In the genomic region with DNA sequence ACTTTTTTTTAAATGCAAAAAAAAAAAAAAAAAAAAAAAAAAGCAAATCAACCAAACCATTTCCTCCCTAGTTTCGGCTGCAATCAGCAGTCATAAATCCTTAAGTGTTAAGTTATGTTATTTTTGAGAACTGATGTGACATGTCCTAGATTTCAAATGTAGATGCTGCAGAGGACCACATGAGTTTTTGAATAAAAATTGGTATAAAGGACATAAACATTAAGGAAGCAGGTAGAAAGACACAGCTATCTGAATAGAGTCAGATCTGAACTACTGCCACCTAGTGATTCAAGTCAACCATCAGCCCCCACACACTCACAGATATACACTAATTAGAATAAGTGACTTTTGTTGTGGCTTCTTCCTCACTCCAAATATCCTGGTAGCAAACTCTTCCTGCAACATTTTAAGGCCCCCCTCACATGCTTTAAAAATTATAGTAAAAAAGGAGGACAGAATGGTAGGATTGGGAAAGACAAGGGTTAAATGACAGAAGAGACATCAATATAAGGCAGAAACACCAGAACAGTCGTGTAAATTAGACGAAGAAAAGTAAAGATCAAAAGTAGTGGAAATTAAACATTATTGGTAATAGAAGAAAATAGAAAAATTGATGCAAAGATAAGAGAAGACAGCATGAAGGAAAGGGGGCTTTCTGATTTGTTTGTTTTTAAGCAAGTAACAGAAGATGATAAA, we compare ENCODE assay signal across 1 cellular context.
TF ChIP-seq lines count a peak whose summit lies in the region.

No MANE protein-coding gene starts in this region.

TF ChIP-seq in HepG2, 621 proteins besides CTCF, POLR2A, EP300 and RAD21 (continued from another document):
- TF ChIP-seq ZFP91 (CRISPR knock-in tag; IDR thresholded peaks at IDR 0.05; ENCODE audit: borderline replicate concordance) (no peak), NAIF1 (CRISPR knock-in tag; IDR thresholded peaks at IDR 0.05; ENCODE audit: borderline replicate concordance) (no peak), THYN1 (CRISPR knock-in tag; IDR thresholded peaks at IDR 0.05; ENCODE audit: borderline replicate concordance, low read depth) (no peak), ZNF256 (CRISPR knock-in tag; conservative IDR thresholded peaks at IDR 0.05) (no peak), ZNF615 (CRISPR knock-in tag; IDR thresholded peaks at IDR 0.05; ENCODE audit: borderline replicate concordance) (no peak)
TF ChIP-seq in HepG2: peak in this region for 2.
